1 cellular context compared by ENCODE assay signal in the genomic region with DNA sequence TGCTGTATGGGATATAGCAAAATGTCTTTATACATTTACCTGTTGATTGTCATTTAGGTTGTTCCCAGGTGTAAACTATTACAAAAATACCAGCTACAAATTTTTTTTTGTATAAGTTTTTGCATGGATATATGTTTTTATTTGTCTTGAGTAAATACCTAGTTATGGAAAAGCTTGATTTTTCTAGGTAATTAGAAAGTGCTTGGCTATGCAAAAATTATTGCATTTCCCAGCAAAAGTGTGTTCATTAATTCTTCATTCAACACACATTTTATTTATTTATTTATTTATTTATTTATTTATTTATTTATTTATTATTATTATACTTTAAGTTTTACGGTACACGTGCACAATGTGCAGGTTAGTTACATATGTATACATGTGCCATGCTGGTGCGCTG.
TF ChIP-seq lines count a peak whose summit lies in the region.

No MANE protein-coding gene starts in this region.

TF ChIP-seq in HCT116, 20 proteins besides CTCF, POLR2A, EP300 and RAD21 (continued from another document):
- TF ChIP-seq, protein P1, sequence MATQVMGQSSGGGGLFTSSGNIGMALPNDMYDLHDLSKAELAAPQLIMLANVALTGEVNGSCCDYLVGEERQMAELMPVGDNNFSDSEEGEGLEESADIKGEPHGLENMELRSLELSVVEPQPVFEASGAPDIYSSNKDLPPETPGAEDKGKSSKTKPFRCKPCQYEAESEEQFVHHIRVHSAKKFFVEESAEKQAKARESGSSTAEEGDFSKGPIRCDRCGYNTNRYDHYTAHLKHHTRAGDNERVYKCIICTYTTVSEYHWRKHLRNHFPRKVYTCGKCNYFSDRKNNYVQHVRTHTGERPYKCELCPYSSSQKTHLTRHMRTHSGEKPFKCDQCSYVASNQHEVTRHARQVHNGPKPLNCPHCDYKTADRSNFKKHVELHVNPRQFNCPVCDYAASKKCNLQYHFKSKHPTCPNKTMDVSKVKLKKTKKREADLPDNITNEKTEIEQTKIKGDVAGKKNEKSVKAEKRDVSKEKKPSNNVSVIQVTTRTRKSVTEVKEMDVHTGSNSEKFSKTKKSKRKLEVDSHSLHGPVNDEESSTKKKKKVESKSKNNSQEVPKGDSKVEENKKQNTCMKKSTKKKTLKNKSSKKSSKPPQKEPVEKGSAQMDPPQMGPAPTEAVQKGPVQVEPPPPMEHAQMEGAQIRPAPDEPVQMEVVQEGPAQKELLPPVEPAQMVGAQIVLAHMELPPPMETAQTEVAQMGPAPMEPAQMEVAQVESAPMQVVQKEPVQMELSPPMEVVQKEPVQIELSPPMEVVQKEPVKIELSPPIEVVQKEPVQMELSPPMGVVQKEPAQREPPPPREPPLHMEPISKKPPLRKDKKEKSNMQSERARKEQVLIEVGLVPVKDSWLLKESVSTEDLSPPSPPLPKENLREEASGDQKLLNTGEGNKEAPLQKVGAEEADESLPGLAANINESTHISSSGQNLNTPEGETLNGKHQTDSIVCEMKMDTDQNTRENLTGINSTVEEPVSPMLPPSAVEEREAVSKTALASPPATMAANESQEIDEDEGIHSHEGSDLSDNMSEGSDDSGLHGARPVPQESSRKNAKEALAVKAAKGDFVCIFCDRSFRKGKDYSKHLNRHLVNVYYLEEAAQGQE (IDR thresholded peaks at IDR 0.05; ENCODE audit: low read depth): no peak
- TF ChIP-seq, protein P2, sequence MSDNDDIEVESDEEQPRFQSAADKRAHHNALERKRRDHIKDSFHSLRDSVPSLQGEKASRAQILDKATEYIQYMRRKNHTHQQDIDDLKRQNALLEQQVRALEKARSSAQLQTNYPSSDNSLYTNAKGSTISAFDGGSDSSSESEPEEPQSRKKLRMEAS (IDR thresholded peaks at IDR 0.05): no peak
TF ChIP-seq in HCT116: peak in this region for 0.
